In the genomic region with DNA sequence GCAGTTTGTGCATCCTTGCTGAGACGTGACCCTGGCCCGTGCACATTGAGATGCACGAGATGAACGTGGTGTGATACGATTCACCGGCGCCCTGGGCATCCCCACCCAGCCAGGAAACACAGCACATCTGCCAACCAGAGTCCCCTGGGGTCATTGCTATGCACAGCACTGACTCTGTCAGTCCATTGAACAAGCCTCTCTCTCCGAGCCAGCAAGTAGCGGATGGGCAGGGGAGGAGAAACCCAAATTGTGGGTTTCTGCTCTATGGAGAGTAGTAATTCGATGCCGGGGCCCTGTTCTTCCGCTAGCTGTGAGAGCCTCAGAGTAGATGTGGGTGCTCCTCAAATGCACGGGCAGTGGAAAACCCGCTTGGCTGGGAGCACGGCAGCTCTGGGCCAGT, we compare ENCODE assay signal across 29 cellular contexts.
"Had no signal": no experiment of that assay in that cellular context is flagged by ENCODE, and none has a peak within 500 bp of the region (broad histone marks: within the 10 kb centered on the region; RNA-seq: fewer than 3 reads in every experiment).

No MANE protein-coding gene starts in this region.

- DNase-seq: activated B cell treated with CpG ODN at 0.5 μM for 24 hours; activated CD4-positive, alpha-beta T cell treated with anti-CD3 and anti-CD28 coated beads, Interleukin-2, amount 50 U/mL, for 1 hour; activated CD8-positive, alpha-beta memory T cell treated with anti-CD3 and anti-CD28 coated beads, Interleukin-2, amount 10 ng/mL, durations not matched to agents 7 days and 5 days; activated CD8-positive, alpha-beta T cell treated with anti-CD3 and anti-CD28 coated beads for 36 hours; activated T-cell treated with anti-CD3 and anti-CD28 coated beads, Interleukin-2, amount 50 U/mL, for 48 hours; anterior cingulate cortex; endodermal cell; foreskin fibroblast; head of caudate nucleus; hippocampal formation; midbrain; naive thymus-derived CD4-positive, alpha-beta T cell; occipital lobe; stimulated activated CD4-positive, alpha-beta T cell treated with anti-CD3 and anti-CD28 coated beads, Interleukin-1b, Interleukin-23, amount 100 ng/mL, for 48 hours; stimulated activated CD4-positive, alpha-beta T cell treated with anti-CD3 and anti-CD28 coated beads, Interleukin-4, amount 100 ng/mL, for 4 hours; stimulated activated naive B cell treated with anti-CD40 and anti-IgM and Interleukin-4, amounts not matched to agents 10 μg/mL and 1 μg/mL and 100 μg/mL, for 72 hours; stomach; thyroid gland; upper lobe of left lung had no signal

- H3K27ac ChIP-seq: neural progenitor cell, parathyroid adenoma, right atrium auricular region, stomach, thyroid gland, upper lobe of left lung, vagina had no signal

- H3K4me3 Mint-ChIP-seq: activated B cell treated with CpG ODN at 0.5 μM for 24 hours; activated CD8-positive, alpha-beta memory T cell treated with anti-CD3 and anti-CD28 coated beads, Interleukin-2, amount 10 ng/mL, durations not matched to agents 7 days and 5 days; activated CD8-positive, alpha-beta T cell treated with anti-CD3 and anti-CD28 coated beads for 36 hours; central memory CD8-positive, alpha-beta T cell; dendritic cell treated with granulocyte-macrophage colony-stimulating factor and Interleukin-4, amounts not matched to agents 40 ng/mL and 50 ng/mL, for 4 days; endodermal cell; naive thymus-derived CD4-positive, alpha-beta T cell; neural progenitor cell; stimulated activated naive B cell treated with anti-CD40 and anti-IgM and Interleukin-4, amounts not matched to agents 10 μg/mL and 1 μg/mL and 100 μg/mL, for 72 hours had no signal

- H3K27ac Mint-ChIP-seq: activated B cell treated with CpG ODN at 0.5 μM for 24 hours; activated CD8-positive, alpha-beta memory T cell treated with anti-CD3 and anti-CD28 coated beads, Interleukin-2, amount 10 ng/mL, durations not matched to agents 7 days and 5 days; activated CD8-positive, alpha-beta T cell treated with anti-CD3 and anti-CD28 coated beads for 36 hours; activated naive CD4-positive, alpha-beta T cell treated with anti-CD3 and anti-CD28 coated beads, Interleukin-2, amount 50 U/mL, for 72 hours; activated T-helper 2 cell treated with anti-CD3 and anti-CD28 coated beads, Interferon-gamma antibody, Interleukin-2, Interleukin-4, amounts not matched to agents 10 μg/mL and 5 μg/mL and 100 μg/mL, durations not matched to agents 14 hours and 24 hours and 36 hours; dendritic cell treated with granulocyte-macrophage colony-stimulating factor and Interleukin-4, amounts not matched to agents 40 ng/mL and 50 ng/mL, for 4 days; naive thymus-derived CD4-positive, alpha-beta T cell; neural progenitor cell; stimulated activated naive B cell treated with anti-CD40 and anti-IgM and Interleukin-4, amounts not matched to agents 10 μg/mL and 1 μg/mL and 100 μg/mL, for 72 hours had no signal

- H3K4me2 ChIP-seq: neural progenitor cell, smooth muscle cell had no signal

- H3K9ac ChIP-seq: neural progenitor cell, parathyroid adenoma had no signal

- H3K9me3 ChIP-seq: thyroid gland, vagina had no signal

- H3K4me1 Mint-ChIP-seq: activated B cell treated with CpG ODN at 0.5 μM for 24 hours; activated CD8-positive, alpha-beta memory T cell treated with anti-CD3 and anti-CD28 coated beads, Interleukin-2, amount 10 ng/mL, durations not matched to agents 7 days and 5 days; central memory CD8-positive, alpha-beta T cell; naive thymus-derived CD4-positive, alpha-beta T cell; stimulated activated naive B cell treated with anti-CD40 and anti-IgM and Interleukin-4, amounts not matched to agents 10 μg/mL and 1 μg/mL and 100 μg/mL, for 72 hours had no signal

- H3K36me3 Mint-ChIP-seq: activated CD8-positive, alpha-beta memory T cell treated with anti-CD3 and anti-CD28 coated beads, Interleukin-2, amount 10 ng/mL, durations not matched to agents 7 days and 5 days; naive thymus-derived CD4-positive, alpha-beta T cell; neural progenitor cell; stimulated activated naive B cell treated with anti-CD40 and anti-IgM and Interleukin-4, amounts not matched to agents 10 μg/mL and 1 μg/mL and 100 μg/mL, for 72 hours had no signal

- H2AFZ ChIP-seq: neural progenitor cell, parathyroid adenoma had no signal

- ATAC-seq: activated CD8-positive, alpha-beta memory T cell treated with anti-CD3 and anti-CD28 coated beads, Interleukin-2, amount 10 ng/mL, durations not matched to agents 7 days and 5 days; activated CD8-positive, alpha-beta T cell treated with anti-CD3 and anti-CD28 coated beads for 36 hours; activated naive CD4-positive, alpha-beta T cell treated with anti-CD3 and anti-CD28 coated beads, Interleukin-2, amount 50 U/mL, for 72 hours; esophagus mucosa; naive thymus-derived CD4-positive, alpha-beta T cell had no signal

- H3K4me3 ChIP-seq: neural progenitor cell, right atrium auricular region, smooth muscle cell, stomach, thyroid gland, upper lobe of left lung, vagina had no signal

- H3K27me3 ChIP-seq: neural progenitor cell, right atrium auricular region, thyroid gland, upper lobe of left lung, vagina had no signal

- H3K36me3 ChIP-seq: neural progenitor cell, right atrium auricular region, thyroid gland, upper lobe of left lung, vagina had no signal

- H3K4me1 ChIP-seq: neural progenitor cell, parathyroid adenoma, right atrium auricular region, thyroid gland, upper lobe of left lung, vagina had no signal

- H3K79me2 ChIP-seq: parathyroid adenoma had no signal
